1 cellular context compared by ENCODE assay signal in the genomic region with DNA sequence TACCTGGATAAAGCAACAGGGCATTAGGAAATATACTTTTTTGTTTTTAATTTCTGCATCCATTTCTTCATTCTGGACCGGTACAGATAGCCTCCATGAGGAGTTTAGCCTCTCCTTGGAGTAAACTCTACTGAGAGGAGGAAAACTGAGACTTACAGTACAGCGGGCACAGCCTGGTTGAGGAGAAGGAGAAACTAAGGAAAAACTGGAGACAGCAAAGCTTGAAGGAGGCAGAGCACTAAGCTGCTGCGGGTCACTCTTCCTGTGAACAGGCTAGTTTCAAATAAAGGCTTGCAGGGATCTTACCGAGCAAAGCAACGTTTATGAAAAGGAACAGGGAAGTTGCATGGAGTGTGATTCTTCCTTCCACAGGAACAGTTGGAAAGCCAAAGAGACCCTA.
TF ChIP-seq lines count a peak whose summit lies in the region.

No MANE protein-coding gene starts in this region.

TF ChIP-seq in GM23338, 12 proteins besides CTCF, POLR2A, EP300 and RAD21 (continued from another document):
- TF ChIP-seq JUNB (IDR thresholded peaks at IDR 0.05; ENCODE audit: unreplicated experiment): no peak
- TF ChIP-seq, protein P1, sequence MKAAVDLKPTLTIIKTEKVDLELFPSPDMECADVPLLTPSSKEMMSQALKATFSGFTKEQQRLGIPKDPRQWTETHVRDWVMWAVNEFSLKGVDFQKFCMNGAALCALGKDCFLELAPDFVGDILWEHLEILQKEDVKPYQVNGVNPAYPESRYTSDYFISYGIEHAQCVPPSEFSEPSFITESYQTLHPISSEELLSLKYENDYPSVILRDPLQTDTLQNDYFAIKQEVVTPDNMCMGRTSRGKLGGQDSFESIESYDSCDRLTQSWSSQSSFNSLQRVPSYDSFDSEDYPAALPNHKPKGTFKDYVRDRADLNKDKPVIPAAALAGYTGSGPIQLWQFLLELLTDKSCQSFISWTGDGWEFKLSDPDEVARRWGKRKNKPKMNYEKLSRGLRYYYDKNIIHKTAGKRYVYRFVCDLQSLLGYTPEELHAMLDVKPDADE (IDR thresholded peaks at IDR 0.05): no peak
